ENCODE assay signal across 13 cellular contexts in genomic region chr19:38209152-38209551, GRCh38. TPM values are rescaled to one million over a fixed set of nuclear protein-coding genes. Genes with fewer than 3 reads are reported as not detected.
DNase-seq lines count a peak whose midpoint lies in the region; FAIRE-seq and TF ChIP-seq lines count a peak whose summit lies in the region.
"Had no signal": no experiment of that assay in that cellular context is flagged by ENCODE, and none has a peak within 500 bp of the region (broad histone marks: within the 10 kb centered on the region; RNA-seq: fewer than 3 reads in every experiment).

No MANE protein-coding gene starts in this region.

- H3K27me3 ChIP-seq in GM23248 (replicated peaks; ENCODE audit: insufficient read depth): no peaks in the 10 kb centered on the region
- H3K27me3 ChIP-seq in iPS-20b (ENCODE audit: insufficient read depth, low read length): peaks cover 18% of the 10 kb centered on the region; the same call in 1 of the 2 replicates
- peaks cover 11% of the 10 kb centered on the region for H3K27me3 ChIP-seq in CD4-positive, alpha-beta memory T cell (ENCODE audit: insufficient read depth, low read length)

- H3K79me2 ChIP-seq in GM23248 (ENCODE audit: insufficient read depth): no peaks in the 10 kb centered on the region

- H3K36me3 ChIP-seq in GM23248 (ENCODE audit: low read depth): no peaks in the 10 kb centered on the region
- no peaks in the 10 kb centered on the region; the same call in 1 of the 2 replicates for H3K36me3 ChIP-seq in iPS-20b (ENCODE audit: insufficient read depth, low read depth, low read length)
- no peaks in the 10 kb centered on the region for H3K36me3 ChIP-seq in CD4-positive, alpha-beta memory T cell (ENCODE audit: insufficient read depth, low read length)

- peaks cover 21% of the 10 kb centered on the region for H3K4me1 ChIP-seq in GM23248 (ENCODE audit: insufficient read depth)
- H3K4me1 ChIP-seq in iPS-20b (ENCODE audit: insufficient read depth, low read length): peaks cover 5% of the 10 kb centered on the region; the same call in 1 of the 2 replicates
- peaks cover 18% of the 10 kb centered on the region for H3K4me1 ChIP-seq in CD4-positive, alpha-beta memory T cell (ENCODE audit: insufficient read depth, low read length)

- H3K4me2 ChIP-seq in GM23248 (ENCODE audit: unreplicated experiment): peak overlapping the region; percentile 65

- 13 to 14% methylated on average over 4 to 5 of the region's 5 CpGs for WGBS in GM23248 (ENCODE audit: low coverage in 1 of 2, low lambda C conversion rate in 2 of 2, missing lambda C conversion rate in 2 of 2), 2 experiments

- peaks cover 17% of the 10 kb centered on the region; the same call in 1 of the 2 replicates for H3F3A ChIP-seq in GM23248 (ENCODE audit: insufficient read depth)

- no peaks in the 10 kb centered on the region for H3K9me3 Mint-ChIP-seq in brain
- no peaks in the 10 kb centered on the region for H3K9me3 Mint-ChIP-seq in CD4-positive, alpha-beta memory T cell

- FAIRE-seq in GM12892 (lab: Jason Lieb, UNC): no peak
- FAIRE-seq: TTC549 had no signal

- H3K27ac Mint-ChIP-seq in brain: peak overlapping the region; percentile 91 to 99 (median 96)
- H3K27ac Mint-ChIP-seq in CD4-positive, alpha-beta memory T cell: no peak overlapping the region
- H3K27ac Mint-ChIP-seq: activated CD8-positive, alpha-beta memory T cell treated with anti-CD3 and anti-CD28 coated beads, Interleukin-2, amount 10 ng/mL, durations not matched to agents 7 days and 5 days had no signal

- H3K4me3 ChIP-seq in GM23248: peak overlapping the region; percentile 56
- peak overlapping the region; percentile 70 for H3K4me3 ChIP-seq in iPS-20b (ENCODE audit: low read length)
- peak overlapping the region; percentile 37 for H3K4me3 ChIP-seq in skeletal muscle cell (ENCODE audit: low read depth, low read length)
- H3K4me3 ChIP-seq in CD4-positive, alpha-beta memory T cell (ENCODE audit: low read length in 2 of 2): no peak overlapping the region

- peaks cover 8% of the 10 kb centered on the region for H3K27me3 Mint-ChIP-seq in brain
- H3K27me3 Mint-ChIP-seq in CD4-positive, alpha-beta memory T cell: peaks cover 14 to 15% of the 10 kb centered on the region in 2 donors

- POLR2A ChIA-PET in CD4-positive, alpha-beta memory T cell (lab: Charles Lee; ENCODE audit: partially characterized antibody): no interaction called here

- no peaks in the 10 kb centered on the region for H4K20me1 ChIP-seq in GM23248 (ENCODE audit: insufficient read depth)

- no peak overlapping the region for H3K27ac ChIP-seq in GM23248
- H3K27ac ChIP-seq in iPS-20b (ENCODE audit: low read length): no peak overlapping the region
- H3K27ac ChIP-seq in CD4-positive, alpha-beta memory T cell (ENCODE audit: low read depth, low read length): no peak overlapping the region

- peaks cover 74% of the 10 kb centered on the region for H3K4me1 Mint-ChIP-seq in brain
- H3K4me1 Mint-ChIP-seq in CD4-positive, alpha-beta memory T cell: peaks cover 10 to 23% (median 19%) of the 10 kb centered on the region in 4 donors

- H3K9me2 ChIP-seq in GM23248 (ENCODE audit: insufficient read depth): no peaks in the 10 kb centered on the region

- CTCF ChIA-PET in CD4-positive, alpha-beta memory T cell (lab: Charles Lee; ENCODE audit: partially characterized antibody): no interaction called here

- TF ChIP-seq POLR2A in GM12892 (IDR thresholded peaks at IDR 0.05; ENCODE audit: low read depth, low read length): no peak

- in situ Hi-C loops in GM23248 (cut with MboI): no loop called here

- DNase-seq in GM23248 (no peak), skeletal muscle cell (ENCODE audit: low read depth) (no peak), GM12892 (ENCODE audit: insufficient read length) (no peak), GF-D8 (lab: John Stamatoyannopoulos, UW) (no peak), NCI-H1694 (lab: John Stamatoyannopoulos, UW) (no peak)
- no peak for DNase-seq in CD4-positive, alpha-beta memory T cell
- DNase-seq: activated CD8-positive, alpha-beta memory T cell treated with anti-CD3 and anti-CD28 coated beads, Interleukin-2, amount 10 ng/mL, durations not matched to agents 7 days and 5 days; CD8-positive, alpha-beta memory T cell; NCI-H1092 had no signal

- H3K36me3 Mint-ChIP-seq in brain: peaks cover 15% of the 10 kb centered on the region
- peaks cover 12 to 13% of the 10 kb centered on the region in 2 donors for H3K36me3 Mint-ChIP-seq in CD4-positive, alpha-beta memory T cell

- peak overlapping the region; percentile 54 for H3K9ac ChIP-seq in GM23248
- peak overlapping the region; percentile 50 for H3K9ac ChIP-seq in iPS-20b (ENCODE audit: low read depth, low read length)

- peak overlapping the region; percentile 78 to 86 (median 85) for H3K4me3 Mint-ChIP-seq in brain
- H3K4me3 Mint-ChIP-seq in CD4-positive, alpha-beta memory T cell: no peak overlapping the region
- H3K4me3 Mint-ChIP-seq: activated CD8-positive, alpha-beta memory T cell treated with anti-CD3 and anti-CD28 coated beads, Interleukin-2, amount 10 ng/mL, durations not matched to agents 7 days and 5 days; CD8-positive, alpha-beta memory T cell had no signal

- no peak for TF ChIP-seq CTCF in brain (conservative IDR thresholded peaks at IDR 0.05)

- peak overlapping the region; percentile 62 for H2AFZ ChIP-seq in GM23248

- H3K9me3 ChIP-seq in GM23248 (ENCODE audit: low read depth) (no peaks in the 10 kb centered on the region), iPS-20b (ENCODE audit: insufficient read depth, low read depth, low read length) (no peaks in the 10 kb centered on the region)
- H3K9me3 ChIP-seq in CD4-positive, alpha-beta memory T cell (ENCODE audit: control insufficient read depth in 1 of 2, low read length in 2 of 2): no peaks in the 10 kb centered on the region

- intact Hi-C loops in CD4-positive, alpha-beta memory T cell (cut with micrococcal nuclease): no loop called here

RNA-seq across cellular contexts. Expression of gene DPF1, which starts 14.9 kb away (rescaled TPM):
- total RNA-seq in GM23248 (2014; rRNA removed; shearing (Covaris generic)): 2.4 and 5.2 TPM in 2 replicates
- polyA plus RNA-seq in GM23248 (2016; fragmentation: Nextera tagmentation; extraction: Ambion mirVana): 1.5 and 2.3 TPM in 2 replicates
- polyA plus RNA-seq in brain (ENCODE audit: insufficient read depth, low read depth, low replicate concordance): 18.3 TPM
- 1.7 TPM for polyA plus RNA-seq in GM12892 (2012; ENCODE audit: missing spikeins)
- total RNA-seq in CD4-positive, alpha-beta memory T cell: not detected
- polyA plus RNA-seq in CD4-positive, alpha-beta memory T cell: not detected
- polyA plus RNA-seq: CD8-positive, alpha-beta memory T cell had no signal

RNA-seq across cellular contexts. Expression of gene PPP1R14A, which starts 47.0 kb away (rescaled TPM):
- total RNA-seq in GM23248 (2014; rRNA removed; shearing (Covaris generic)): 0.65 TPM in 1 of 2 replicates, not detected in the other
- polyA plus RNA-seq in GM23248 (2016; fragmentation: Nextera tagmentation; extraction: Ambion mirVana) (4.0 and 5.3 TPM in 2 replicates), brain (ENCODE audit: insufficient read depth, low read depth, low replicate concordance) (145 TPM)
- polyA plus RNA-seq in GM12892 (2012; ENCODE audit: missing spikeins): not detected
- total RNA-seq in CD4-positive, alpha-beta memory T cell: not detected
- polyA plus RNA-seq in CD4-positive, alpha-beta memory T cell: not detected
- total RNA-seq: activated CD8-positive, alpha-beta memory T cell treated with anti-CD3 and anti-CD28 coated beads, Interleukin-2, amount 10 ng/mL, durations not matched to agents 7 days and 5 days; HT1080 had no signal
- polyA plus RNA-seq: CD8-positive, alpha-beta memory T cell had no signal

RNA-seq across cellular contexts. Expression of gene SPINT2, which starts 55.2 kb away (rescaled TPM):
- 3.2 and 9.5 TPM in 2 replicates for total RNA-seq in GM23248 (2014; rRNA removed; shearing (Covaris generic))
- 9.3 and 9.8 TPM in 2 replicates for polyA plus RNA-seq in GM23248 (2016; fragmentation: Nextera tagmentation; extraction: Ambion mirVana)
- 385 TPM for polyA plus RNA-seq in brain (ENCODE audit: insufficient read depth, low read depth, low replicate concordance)
- 13.4 TPM for polyA plus RNA-seq in GM12892 (2012; ENCODE audit: missing spikeins)
- 10 to 100 TPM; 35.7 to 40.4 TPM for total RNA-seq in CD4-positive, alpha-beta memory T cell
- 10 to 100 TPM; 72.3 to 94.5 TPM for polyA plus RNA-seq in CD4-positive, alpha-beta memory T cell

Comparison
In these comparisons a context has a peak if more than half of its experiments do, and no peak if none do; other contexts are left out.
1. H3K4me3 ChIP-seq: peak in GM23248 (single experiment), iPS-20b (single experiment) and skeletal muscle cell (single experiment); none in CD4-positive, alpha-beta memory T cell (0 of 2).
2. H3K27ac Mint-ChIP-seq: peak in brain (5 of 5); none in CD4-positive, alpha-beta memory T cell (0 of 7).
3. H3K4me3 Mint-ChIP-seq: peak in brain (5 of 5); none in CD4-positive, alpha-beta memory T cell (0 of 8).
4. RNA of gene PPP1R14A, which starts 47.0 kb away (polyA plus RNA-seq): 145 TPM in brain (single experiment); 4.0 to 5.3 TPM in GM23248 and not detected in CD4-positive, alpha-beta memory T cell; every median in the first group is over 10 times any median in the second.